ENCODE assay signal across 8 cellular contexts in the genomic region with DNA sequence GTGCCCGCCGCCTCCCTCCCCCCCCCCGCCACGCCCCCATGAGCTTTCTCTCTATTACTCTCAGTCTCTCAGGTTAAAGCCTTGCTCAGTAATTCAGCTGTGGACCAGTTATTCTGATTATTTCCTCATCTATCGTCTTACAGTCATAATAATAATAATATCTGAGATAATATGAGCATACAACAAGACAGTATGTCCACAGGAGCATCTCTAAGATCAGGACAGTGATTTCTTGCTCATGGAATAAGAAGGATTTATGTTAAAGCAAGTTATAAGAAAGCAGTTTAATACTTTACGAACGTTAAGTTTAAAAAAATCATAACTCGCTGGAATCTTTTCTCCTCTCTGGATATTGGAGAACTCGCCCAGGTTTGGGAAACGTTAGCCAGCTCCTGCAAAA. TPM values are rescaled to one million over a fixed set of nuclear protein-coding genes. Genes with fewer than 3 reads are reported as not detected.
DNase-seq lines count a peak whose midpoint lies in the region; ATAC-seq, FAIRE-seq and TF ChIP-seq lines count a peak whose summit lies in the region.

No MANE protein-coding gene starts in this region.

- CTCF ChIA-PET in CD4-positive, alpha-beta memory T cell (lab: Charles Lee; ENCODE audit: partially characterized antibody), result interaction anchor here (1.2 to 1.4 kb wide), 2 partner anchors 84 to 177 kb away, joined by 3 to 6 read pairs; no protein-coding TSS in a partner anchor

- H2AFZ ChIP-seq in SU-DHL-6 (ENCODE audit: low read depth, low read length, severe bottlenecking), result peak overlapping the region; percentile 78
- peak overlapping the region; percentile 37 for H2AFZ ChIP-seq in fibroblast of lung (ENCODE audit: low read length)

- H3K4me1 ChIP-seq in CD4-positive, alpha-beta memory T cell (ENCODE audit: insufficient read depth, low read length), result peaks cover 21% of the 10 kb centered on the region
- H3K4me1 ChIP-seq in fibroblast of lung (ENCODE audit: control insufficient read depth, extremely low read depth, insufficient read depth, low read length), result peaks cover 21% of the 10 kb centered on the region
- peaks cover 0 to 55% (median 12%) of the 10 kb centered on the region in 3 donors for H3K4me1 ChIP-seq in pancreas

- peak overlapping the region in 1 of 2 donors; percentile 36 for H3K4me3 ChIP-seq in CD4-positive, alpha-beta memory T cell (ENCODE audit: low read length in 2 of 2)
- peak overlapping the region; percentile 36 for H3K4me3 ChIP-seq in SU-DHL-6 (ENCODE audit: insufficient read depth, low read length, poor library complexity, severe bottlenecking)
- H3K4me3 ChIP-seq in fibroblast of lung (replicated peaks in 1 of 4; ENCODE audit: control extremely low read depth in 1 of 4, insufficient read depth in 1 of 4, low read depth in 3 of 4, low read length in 4 of 4), result peak overlapping the region; percentile 48 to 70 (median 60)
- H3K4me3 ChIP-seq in pancreas, result peak overlapping the region; percentile 28 to 52 (median 44)

- POLR2A ChIA-PET in CD4-positive, alpha-beta memory T cell (lab: Charles Lee; ENCODE audit: partially characterized antibody), result no interaction called here

- H3F3A ChIP-seq in SU-DHL-6 (ENCODE audit: insufficient read depth), result no peaks in the 10 kb centered on the region

- ATAC-seq in pancreas (peak; percentile 24 to 38 (median 30)), GM21528 (IDR thresholded peaks at IDR 0.05; ENCODE audit: low FRiP score, unreplicated experiment) (no peak), HG03521 (IDR thresholded peaks at IDR 0.05; ENCODE audit: unreplicated experiment) (no peak)

- 0 to 2% methylated on average over 10 of the region's 10 CpGs for WGBS in pancreas, 2 donors

- H3K27ac ChIP-seq in CD4-positive, alpha-beta memory T cell (ENCODE audit: low read depth, low read length), result peak overlapping the region; percentile 27
- H3K27ac ChIP-seq in SU-DHL-6 (ENCODE audit: low read depth, low read length), result no peak overlapping the region
- H3K27ac ChIP-seq in fibroblast of lung (ENCODE audit: insufficient read depth, low read length), result peak overlapping the region; percentile 91
- peak overlapping the region; percentile 75 to 96 (median 90) for H3K27ac ChIP-seq in pancreas

- no peak for TF ChIP-seq CTCF in SU-DHL-6 (IDR thresholded peaks at IDR 0.05; ENCODE audit: insufficient read depth, low read length, poor library complexity, severe bottlenecking)
- TF ChIP-seq CTCF in fibroblast of lung (conservative IDR thresholded peaks at IDR 0.05 in 1 of 2, IDR thresholded peaks at IDR 0.05 in 1 of 2; ENCODE audit: low read depth in 1 of 2, low read length in 2 of 2), result no peak
- no peak for TF ChIP-seq CTCF in pancreas (IDR thresholded peaks at IDR 0.05)

- peak overlapping the region; percentile 25; the same call in 1 of the 2 replicates for H3K9ac ChIP-seq in SU-DHL-6 (ENCODE audit: low read length)
- H3K9ac ChIP-seq in fibroblast of lung (ENCODE audit: insufficient read depth, low read length), result peak overlapping the region; percentile 78

- H4K20me1 ChIP-seq in SU-DHL-6 (ENCODE audit: low read depth, low read length) (no peaks in the 10 kb centered on the region), fibroblast of lung (ENCODE audit: control insufficient read depth, extremely low read depth, insufficient read depth, low read length) (no peaks in the 10 kb centered on the region)

- H3K4me1 Mint-ChIP-seq in CD4-positive, alpha-beta memory T cell, result peaks cover 5 to 26% (median 11%) of the 10 kb centered on the region in 4 donors

- DNase-seq in CD4-positive, alpha-beta memory T cell, result no peak
- DNase-seq in fibroblast of lung (ENCODE audit: low read depth in 2 of 2), result no peak
- no peak for DNase-seq in pancreas
- DNase-seq in AG20443 (ENCODE audit: low spot score), result no peak
- DNase-seq in HK-2 (ENCODE audit: unreplicated experiment), result no peak

- H3K9me2 ChIP-seq in SU-DHL-6 (replicated peaks; ENCODE audit: insufficient read depth, low read length), result no peaks in the 10 kb centered on the region

- no peak for FAIRE-seq in pancreas (lab: Jason Lieb, UNC)

- H3K9me3 ChIP-seq in CD4-positive, alpha-beta memory T cell (ENCODE audit: control insufficient read depth in 1 of 2, low read length in 2 of 2), result no peaks in the 10 kb centered on the region
- H3K9me3 ChIP-seq in SU-DHL-6 (ENCODE audit: insufficient read depth, low read length) (no peaks in the 10 kb centered on the region), fibroblast of lung (ENCODE audit: control insufficient read depth, insufficient read depth, low read depth, low read length) (no peaks in the 10 kb centered on the region), pancreas (no peaks in the 10 kb centered on the region)

- H3K79me2 ChIP-seq in SU-DHL-6 (ENCODE audit: insufficient read depth, low read length), result no peaks in the 10 kb centered on the region
- H3K79me2 ChIP-seq in fibroblast of lung (ENCODE audit: control insufficient read depth, insufficient read depth, low read length), result no peaks in the 10 kb centered on the region

- H3K27ac Mint-ChIP-seq in CD4-positive, alpha-beta memory T cell, result peak overlapping the region in 5 of 7 donors; percentile 31 to 95 (median 92)

- H3K9me3 Mint-ChIP-seq in CD4-positive, alpha-beta memory T cell, result peaks cover 0 to 2% (median 0%) of the 10 kb centered on the region in 8 donors

- H3K4me2 ChIP-seq in SU-DHL-6 (ENCODE audit: low read depth, low read length, poor library complexity, severe bottlenecking) (peak overlapping the region; percentile 49), fibroblast of lung (ENCODE audit: extremely low read depth, insufficient read depth, low read length) (peak overlapping the region; percentile 76)

- intact Hi-C loops in CD4-positive, alpha-beta memory T cell (cut with micrococcal nuclease), result loop anchor here (1.0 to 10.0 kb wide), 2 partner anchors 124 to 144 kb away; no protein-coding TSS in a partner anchor
- intact Hi-C loops in pancreas (cut with DNase I), result loop anchor here in 1 of 3 donors (10.0 kb wide), 1 partner anchor 56 kb away; no protein-coding TSS in a partner anchor

- H3K4me3 Mint-ChIP-seq in CD4-positive, alpha-beta memory T cell, result peak overlapping the region; percentile 84 to 93 (median 88)

- no peaks in the 10 kb centered on the region for H3K27me3 Mint-ChIP-seq in CD4-positive, alpha-beta memory T cell

- H3K27me3 ChIP-seq in CD4-positive, alpha-beta memory T cell (ENCODE audit: insufficient read depth, low read length), result no peaks in the 10 kb centered on the region
- H3K27me3 ChIP-seq in SU-DHL-6 (ENCODE audit: low read length), result no peaks in the 10 kb centered on the region
- no peaks in the 10 kb centered on the region for H3K27me3 ChIP-seq in fibroblast of lung (ENCODE audit: control insufficient read depth, insufficient read depth, low read length)
- no peaks in the 10 kb centered on the region for H3K27me3 ChIP-seq in pancreas

- no peaks in the 10 kb centered on the region for H3K36me3 ChIP-seq in CD4-positive, alpha-beta memory T cell (ENCODE audit: insufficient read depth, low read length)
- H3K36me3 ChIP-seq in SU-DHL-6 (ENCODE audit: low read length) (no peaks in the 10 kb centered on the region), fibroblast of lung (ENCODE audit: control insufficient read depth, insufficient read depth, low read length) (no peaks in the 10 kb centered on the region), pancreas (no peaks in the 10 kb centered on the region)

- H3K36me3 Mint-ChIP-seq in CD4-positive, alpha-beta memory T cell, result no peaks in the 10 kb centered on the region

RNA-seq across cellular contexts. Expression of a gene that starts 0.7 kb away (rescaled TPM):
- total RNA-seq in CD4-positive, alpha-beta memory T cell, result 1 to 10 TPM in 1 of 2 experiments, under 1 TPM in 1; 0.53 to 1.1 TPM
- 1 to 10 TPM; 1.5 to 2.2 TPM for polyA plus RNA-seq in CD4-positive, alpha-beta memory T cell
- 40.1 and 60.1 TPM in 2 replicates for total RNA-seq in fibroblast of lung
- polyA plus RNA-seq in fibroblast of lung, result 29.7 and 137 TPM in 2 replicates
- polyA plus RNA-seq in fibroblast of lung (2012), result 33.1 and 156 TPM in 2 replicates
- 22.1 and 94.8 TPM in 2 replicates for polyA minus RNA-seq in fibroblast of lung (ENCODE audit: low replicate concordance)
- total RNA-seq in pancreas, result 10 to 100 TPM; 14.4 to 32.0 (median 17.4) TPM
- 10 to 100 TPM; 14.0 to 39.4 TPM for polyA plus RNA-seq in pancreas

Comparison
In these comparisons a context has a peak if more than half of its experiments do, and no peak if none do; other contexts are left out.
1. ATAC-seq: peak in pancreas (4 of 4); none in GM21528 (single experiment) and HG03521 (single experiment).
2. RNA of a gene that starts 0.7 kb away (total RNA-seq): 40.1 to 60.1 TPM in fibroblast of lung and 14.4 to 32.0 TPM in pancreas; 0.53 to 1.1 TPM in CD4-positive, alpha-beta memory T cell; every median in the first group is over 4 times any median in the second.